In genomic region chr1:156638596-156638995, GRCh38 we compare ENCODE assay signal across 28 cellular contexts. TPM values are rescaled to one million over a fixed set of nuclear protein-coding genes. Genes with fewer than 3 reads are reported as not detected.
DNase-seq lines count a peak whose midpoint lies in the region; ATAC-seq and TF ChIP-seq lines count a peak whose summit lies in the region.
"Had no signal": no experiment of that assay in that cellular context is flagged by ENCODE, and none has a peak within 500 bp of the region (broad histone marks: within the 10 kb centered on the region; RNA-seq: fewer than 3 reads in every experiment).

No MANE protein-coding gene starts in this region.

- H3K27ac ChIP-seq in Panc1 (ENCODE audit: low read length), result peak overlapping the region; percentile 36
- no peak overlapping the region for H3K27ac ChIP-seq in osteoblast (ENCODE audit: low read depth, low read length)
- no peak overlapping the region for H3K27ac ChIP-seq in WERI-Rb-1
- H3K27ac ChIP-seq: heart right ventricle, HL-60, VCaP had no signal

- TF ChIP-seq CTCF in Panc1 (IDR thresholded peaks at IDR 0.05) (no peak), osteoblast (IDR thresholded peaks at IDR 0.05; ENCODE audit: extremely low read depth, low read depth, low read length) (no peak), WERI-Rb-1 (IDR thresholded peaks at IDR 0.05; ENCODE audit: low read depth, low read length) (no peak)

- H3K79me2 ChIP-seq in osteoblast (ENCODE audit: insufficient read depth, low read length), result no peaks in the 10 kb centered on the region

- H3K4me1 ChIP-seq in Panc1 (ENCODE audit: control insufficient read depth, insufficient read depth, low read length) (peaks cover 23% of the 10 kb centered on the region), osteoblast (ENCODE audit: insufficient read depth, low read length) (no peaks in the 10 kb centered on the region)

- no TSS peak for BruUV-seq in Panc1 (replicated peaks; lab: Mats Ljungman, UMichigan)

- H3K9me3 ChIP-seq in Panc1 (ENCODE audit: control insufficient read depth, insufficient read depth, low read depth, low read length), result no peaks in the 10 kb centered on the region
- H3K9me3 ChIP-seq in osteoblast (ENCODE audit: low read depth, low read length), result no peaks in the 10 kb centered on the region
- no peaks in the 10 kb centered on the region for H3K9me3 ChIP-seq in WERI-Rb-1 (ENCODE audit: severe bottlenecking)
- H3K9me3 ChIP-seq: heart right ventricle had no signal

- DNase-seq in H7 (peak; percentile 34), Panc1 (ENCODE audit: low read depth, low spot score) (no peak), hippocampal formation (lab: John Stamatoyannopoulos, UW) (peak; percentile 19 to 26), osteoblast (ENCODE audit: insufficient read length, low spot score, missing footprints) (peak; percentile 65), DMS53 (lab: John Stamatoyannopoulos, UW) (no peak), WERI-Rb-1 (no peak)
- DNase-seq: activated CD4-positive, alpha-beta T cell treated with anti-CD3 and anti-CD28 coated beads for 48 hours; activated T-cell treated with anti-CD3 and anti-CD28 coated beads, Interleukin-2, amount 50 U/mL, for 24 hours; effector memory CD4-positive, alpha-beta T cell; EL; foreskin fibroblast; heart right ventricle; Karpas-422; left cardiac atrium; mesenchymal stem cell; NCI-H1417 treated with DMSO at 0.1 percent for 48 hours; NCI-H510A; PC-3; SHP77; small intestine; stimulated activated CD4-positive, alpha-beta T cell treated with anti-CD3 and anti-CD28 coated beads, Interleukin-1b, Interleukin-23, amount 100 ng/mL, for 48 hours; stimulated activated CD8-positive, alpha-beta memory T cell treated with anti-CD3 and anti-CD28 coated beads, Interleukin-4, amount 100 ng/mL, for 48 hours had no signal

- H3K4me2 ChIP-seq in osteoblast (ENCODE audit: insufficient read depth, low read length), result no peak overlapping the region

- ATAC-seq in Panc1 (no peak), HG03460 (IDR thresholded peaks at IDR 0.05; ENCODE audit: unreplicated experiment) (no peak)
- ATAC-seq: heart right ventricle had no signal

- H3K36me3 ChIP-seq in H7 (replicated peaks; ENCODE audit: control insufficient read depth, insufficient read depth, low read length) (no peaks in the 10 kb centered on the region), Panc1 (ENCODE audit: control insufficient read depth, insufficient read depth, low read length) (no peaks in the 10 kb centered on the region), osteoblast (ENCODE audit: insufficient read depth, low read length) (no peaks in the 10 kb centered on the region), WERI-Rb-1 (no peaks in the 10 kb centered on the region)
- H3K36me3 ChIP-seq: heart right ventricle had no signal

- H3K27me3 ChIP-seq in H7 (ENCODE audit: control insufficient read depth, insufficient read depth, low read length) (peaks cover 49% of the 10 kb centered on the region), Panc1 (ENCODE audit: control insufficient read depth, insufficient read depth, low read length) (no peaks in the 10 kb centered on the region), osteoblast (ENCODE audit: insufficient read depth, low read length) (peaks cover 89% of the 10 kb centered on the region), WERI-Rb-1 (ENCODE audit: insufficient read depth, low read depth, severe bottlenecking) (peaks cover 5% of the 10 kb centered on the region)

- CTCF ChIA-PET in Panc1 (lab: Charles Lee), result interaction anchor here (1.5 kb wide), 1 partner anchor 11 kb away, joined by 3 read pairs; no protein-coding TSS in a partner anchor

- H2AFZ ChIP-seq in osteoblast (ENCODE audit: low read length), result no peak overlapping the region

- H4K20me1 ChIP-seq in osteoblast (ENCODE audit: insufficient read depth, low read length), result no peaks in the 10 kb centered on the region

- in situ Hi-C loops in Panc1 (cut with HindIII; ENCODE audit: low pct_unique_long_range_greater_than_20kb, low sequenced_read_pairs), result no loop called here

- H3K4me3 ChIP-seq in H7 (ENCODE audit: insufficient read depth, low read depth, low read length) (no peak overlapping the region), Panc1 (ENCODE audit: low read depth in 2 of 2, low read length in 2 of 2) (no peak overlapping the region), osteoblast (ENCODE audit: insufficient read depth, low read length) (no peak overlapping the region), WERI-Rb-1 (ENCODE audit: low read depth, low read length) (no peak overlapping the region)
- H3K4me3 ChIP-seq: heart right ventricle had no signal

- intact Hi-C loops in Panc1 (cut with micrococcal nuclease; ENCODE audit: unreplicated experiment), result no loop called here

- POLR2A ChIA-PET in Panc1 (lab: Charles Lee), result no interaction called here

RNA-seq across cellular contexts. Expression of gene BCAN, which starts 3.3 kb away (rescaled TPM):
- total RNA-seq in H7 (2014; rRNA removed; shearing (Covaris generic)), result 1.7 and 4.1 TPM in 2 replicates
- total RNA-seq in Panc1 (2021; ENCODE audit: unreplicated experiment) (0.57 TPM), osteoblast (not detected in 2 replicates)
- polyA plus RNA-seq in Panc1 (2012; ENCODE audit: insufficient read length), result 0.51 TPM
- total RNA-seq: activated CD8-positive, alpha-beta memory T cell treated with anti-CD3 and anti-CD28 coated beads for 36 hours; PC-3 had no signal
- polyA plus RNA-seq: CD14-positive monocyte had no signal

RNA-seq across cellular contexts. Expression of gene HAPLN2, which starts 19.4 kb away (rescaled TPM):
- total RNA-seq in H7 (2014; rRNA removed; shearing (Covaris generic)), result 0.73 and 1.3 TPM in 2 replicates
- total RNA-seq in Panc1 (2021; ENCODE audit: unreplicated experiment) (0.21 TPM), osteoblast (not detected in 2 replicates)
- 0.44 TPM for polyA plus RNA-seq in Panc1 (2012; ENCODE audit: insufficient read length)
- total RNA-seq: activated CD8-positive, alpha-beta memory T cell treated with anti-CD3 and anti-CD28 coated beads for 36 hours; renal cortical epithelial cell had no signal
- polyA plus RNA-seq: CD14-positive monocyte had no signal

RNA-seq across cellular contexts. Expression of gene GPATCH4, which starts 37.3 kb away (rescaled TPM):
- total RNA-seq in H7 (2014; rRNA removed; shearing (Covaris generic)), result 40.6 and 45.0 TPM in 2 replicates
- total RNA-seq in Panc1 (2021; ENCODE audit: unreplicated experiment) (44.4 TPM), osteoblast (8.0 and 11.2 TPM in 2 replicates)
- 39.2 TPM for polyA plus RNA-seq in Panc1 (2012; ENCODE audit: insufficient read length)

RNA-seq across cellular contexts. Expression of gene NES, which starts 38.6 kb away (rescaled TPM):
- total RNA-seq in H7 (2014; rRNA removed; shearing (Covaris generic)), result 220 and 231 TPM in 2 replicates
- total RNA-seq in Panc1 (2021; ENCODE audit: unreplicated experiment) (56.3 TPM), osteoblast (0.36 and 1.5 TPM in 2 replicates)
- polyA plus RNA-seq in Panc1 (2012; ENCODE audit: insufficient read length), result 61.1 TPM
- total RNA-seq: activated CD8-positive, alpha-beta memory T cell treated with anti-CD3 and anti-CD28 coated beads for 36 hours had no signal
- polyA plus RNA-seq: CD14-positive monocyte had no signal

RNA-seq across cellular contexts. Expression of gene NAXE, which starts 47.0 kb away (rescaled TPM):
- 133 and 151 TPM in 2 replicates for total RNA-seq in H7 (2014; rRNA removed; shearing (Covaris generic))
- total RNA-seq in Panc1 (2021; ENCODE audit: unreplicated experiment) (211 TPM), osteoblast (54.8 and 63.7 TPM in 2 replicates)
- polyA plus RNA-seq in Panc1 (2012; ENCODE audit: insufficient read length), result 269 TPM

Comparison
In these comparisons a context has a peak if more than half of its experiments do, and no peak if none do; other contexts are left out.
1. DNase-seq: peak in H7 (single experiment), hippocampal formation (2 of 2) and osteoblast (single experiment); none in Panc1 (single experiment), DMS53 (single experiment) and WERI-Rb-1 (single experiment).